In the genomic region with DNA sequence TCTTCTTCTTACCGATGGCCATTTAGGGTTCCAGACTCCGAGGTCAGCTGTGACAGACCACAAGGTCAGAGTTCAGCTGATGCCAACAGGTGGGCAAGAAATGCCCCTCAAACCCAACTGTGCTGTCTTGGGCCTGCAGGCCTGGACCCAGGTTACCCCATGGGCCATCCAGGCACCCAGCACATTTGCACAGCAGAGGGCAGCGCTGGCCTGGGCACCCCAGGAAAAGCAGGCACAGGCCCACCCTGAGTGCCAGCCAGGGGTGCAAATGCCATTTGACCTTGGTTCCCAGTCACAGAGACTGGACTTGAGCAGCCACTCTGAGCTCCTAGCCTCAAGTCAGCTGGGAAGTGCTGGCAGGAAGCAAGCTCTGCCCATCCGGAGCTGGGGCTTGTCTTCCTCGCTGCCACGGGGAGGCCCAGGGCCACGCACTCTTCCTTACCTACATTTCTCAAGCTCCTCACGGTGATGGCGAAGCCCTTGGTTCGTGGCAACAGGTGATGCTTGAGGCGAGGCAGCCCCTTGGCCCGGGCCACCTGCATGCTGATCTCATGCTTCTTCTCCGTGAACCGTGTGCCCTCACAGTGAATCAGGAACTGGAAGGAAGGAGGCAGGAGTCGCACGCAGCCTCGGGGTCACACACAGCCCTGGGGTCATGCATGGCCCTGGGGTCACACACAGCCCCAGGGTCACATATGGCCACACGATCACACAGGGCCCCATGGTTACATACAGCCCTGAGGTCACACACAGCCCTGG, we compare ENCODE assay signal across 11 cellular contexts.
DNase-seq lines count a peak whose midpoint lies in the region; ATAC-seq and TF ChIP-seq lines count a peak whose summit lies in the region.
"Had no signal": no experiment of that assay in that cellular context is flagged by ENCODE, and none has a peak within 500 bp of the region (broad histone marks: within the 10 kb centered on the region; RNA-seq: fewer than 3 reads in every experiment).

No MANE protein-coding gene starts in this region.

- H3K27ac ChIP-seq in GM23248 = no peak overlapping the region
- H3K27ac ChIP-seq: HL-60, neutrophil had no signal

- H3K4me1 ChIP-seq in GM23248 (ENCODE audit: insufficient read depth) (no peaks in the 10 kb centered on the region), adipocyte (ENCODE audit: control insufficient read depth, insufficient read depth, low read length) (no peaks in the 10 kb centered on the region)

- 97 to 98% methylated on average over 16 to 18 of the region's 18 CpGs for WGBS in GM23248 (ENCODE audit: low coverage in 1 of 2, low lambda C conversion rate in 2 of 2, missing lambda C conversion rate in 2 of 2), 2 experiments

- no peak for ATAC-seq in GM21423 (IDR thresholded peaks at IDR 0.05; ENCODE audit: unreplicated experiment)
- no peak for ATAC-seq in GM19452 (IDR thresholded peaks at IDR 0.05; ENCODE audit: unreplicated experiment)
- ATAC-seq in HG03175 (IDR thresholded peaks at IDR 0.05; ENCODE audit: unreplicated experiment) = no peak

- H3K36me3 ChIP-seq in GM23248 (ENCODE audit: low read depth) (no peaks in the 10 kb centered on the region), adipocyte (ENCODE audit: control insufficient read depth, insufficient read depth, low read length, severe bottlenecking) (peaks cover 16% of the 10 kb centered on the region), kidney epithelial cell (ENCODE audit: control insufficient read depth, insufficient read depth, low read length) (no peaks in the 10 kb centered on the region)
- H3K36me3 ChIP-seq: neutrophil had no signal

- DNase-seq in AG08395 (ENCODE audit: low spot score) = peak; percentile 49
- peak; percentile 48 for DNase-seq in GM23248
- peak; percentile 28 for DNase-seq in adipocyte (ENCODE audit: low read depth)
- no peak for DNase-seq in kidney epithelial cell (ENCODE audit: low read depth)
- no peak for DNase-seq in foreskin melanocyte
- DNase-seq: stimulated activated naive CD4-positive, alpha-beta T cell treated with Interleukin-2 at 50 U/mL for 16 hours had no signal

- H3K27me3 ChIP-seq in GM23248 (replicated peaks; ENCODE audit: insufficient read depth) (no peaks in the 10 kb centered on the region), adipocyte (replicated peaks; ENCODE audit: control insufficient read depth, insufficient read depth, low read length) (no peaks in the 10 kb centered on the region), kidney epithelial cell (ENCODE audit: control insufficient read depth, insufficient read depth, low read length) (no peaks in the 10 kb centered on the region)
- H3K27me3 ChIP-seq: neutrophil had no signal

- H3K4me2 ChIP-seq in GM23248 (ENCODE audit: unreplicated experiment) = no peak overlapping the region

- H3K4me3 ChIP-seq in GM23248 = no peak overlapping the region
- no peak overlapping the region for H3K4me3 ChIP-seq in adipocyte (ENCODE audit: low read length)
- no peak overlapping the region for H3K4me3 ChIP-seq in kidney epithelial cell (ENCODE audit: low read depth, low read length)

- no peaks in the 10 kb centered on the region for H4K20me1 ChIP-seq in GM23248 (ENCODE audit: insufficient read depth)

- H3K79me2 ChIP-seq in GM23248 (ENCODE audit: insufficient read depth) = no peaks in the 10 kb centered on the region

- no peak overlapping the region for H3K9ac ChIP-seq in GM23248
- H3K9ac ChIP-seq in adipocyte (ENCODE audit: low read length) = no peak overlapping the region

- in situ Hi-C loops in GM23248 (cut with MboI) = no loop called here

- H2AFZ ChIP-seq in GM23248 = no peak overlapping the region

- peak; percentile 53 for TF ChIP-seq CTCF in kidney epithelial cell (IDR thresholded peaks at IDR 0.05; ENCODE audit: insufficient read depth, low read length, poor library complexity, severe bottlenecking)

- H3F3A ChIP-seq in GM23248 (ENCODE audit: insufficient read depth) = peaks cover 5% of the 10 kb centered on the region; the same call in 1 of the 2 replicates

- no peaks in the 10 kb centered on the region for H3K9me3 ChIP-seq in GM23248 (ENCODE audit: low read depth)
- H3K9me3 ChIP-seq in adipocyte (ENCODE audit: control insufficient read depth, low read length) = no peaks in the 10 kb centered on the region
- H3K9me3 ChIP-seq: neutrophil had no signal

- H3K9me2 ChIP-seq in GM23248 (ENCODE audit: insufficient read depth) = no peaks in the 10 kb centered on the region

Comparison
In these comparisons a context has a peak if more than half of its experiments do, and no peak if none do; other contexts are left out.
1. DNase-seq: peak in AG08395 (single experiment), GM23248 (single experiment) and adipocyte (single experiment); none in kidney epithelial cell (single experiment) and foreskin melanocyte (single experiment).